In the genomic region with DNA sequence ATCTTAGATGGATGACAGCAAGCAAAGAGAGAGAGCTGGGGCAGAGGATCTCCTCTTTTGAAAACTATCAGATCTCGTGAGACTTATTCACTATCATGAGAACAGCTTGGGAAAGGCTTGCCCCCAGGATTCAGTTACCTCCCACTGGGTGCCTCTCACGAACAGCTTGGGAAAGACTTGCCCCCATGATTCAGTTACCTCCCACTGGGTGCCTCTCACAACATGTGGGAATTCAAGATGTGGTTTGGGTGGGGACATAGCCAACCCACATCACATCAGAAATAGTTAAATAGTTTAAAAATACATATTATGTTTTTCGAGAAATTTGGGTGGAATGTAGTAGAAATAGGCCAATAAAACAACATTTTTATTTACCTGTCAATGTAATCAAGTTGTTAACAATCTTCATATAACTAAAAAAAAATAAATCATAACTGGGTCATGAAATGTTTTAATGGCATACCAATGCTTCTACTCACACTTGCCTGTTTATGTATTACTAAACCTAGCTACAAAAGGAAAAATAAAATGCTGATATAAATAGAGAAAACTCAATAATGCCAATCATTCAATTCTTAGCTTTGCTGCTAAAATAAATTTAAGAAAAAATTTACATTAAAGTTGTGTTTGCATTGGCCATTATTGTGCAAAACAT, we compare ENCODE assay signal across 29 cellular contexts.
A peak's percentile ranks its signal among the peaks of the same experiment; 100 is the strongest.
DNase-seq lines count a peak whose midpoint lies in the region; ATAC-seq and TF ChIP-seq lines count a peak whose summit lies in the region.
"Had no signal": no experiment of that assay in that cellular context is flagged by ENCODE, and none has a peak within 500 bp of the region (broad histone marks: within the 10 kb centered on the region; RNA-seq: fewer than 3 reads in every experiment).

No MANE protein-coding gene starts in this region.

- H3K36me3 ChIP-seq in MG63 (no peaks in the 10 kb centered on the region), smooth muscle cell (ENCODE audit: low read depth) (no peaks in the 10 kb centered on the region)
- H3K36me3 ChIP-seq: cardiac muscle cell, esophagus muscularis mucosa, Peyer's patch, SJCRH30, transverse colon had no signal

- H3F3A ChIP-seq in smooth muscle cell (ENCODE audit: low read depth) = no peaks in the 10 kb centered on the region

- no peak overlapping the region for H3K4me3 ChIP-seq in MG63
- no peak overlapping the region for H3K4me3 ChIP-seq in smooth muscle cell
- H3K4me3 ChIP-seq: cardiac muscle cell, esophagus muscularis mucosa, Peyer's patch, SJCRH30, transverse colon had no signal

- H3K36me3 Mint-ChIP-seq in chondrocyte (ENCODE audit: low read depth) = no peaks in the 10 kb centered on the region
- no peaks in the 10 kb centered on the region for H3K36me3 Mint-ChIP-seq in activated naive CD8-positive, alpha-beta T cell treated with anti-CD3 and anti-CD28 coated beads for 36 hours
- H3K36me3 Mint-ChIP-seq: activated CD8-positive, alpha-beta memory T cell treated with anti-CD3 and anti-CD28 coated beads, Interleukin-2, amount 10 ng/mL, durations not matched to agents 7 days and 5 days; naive thymus-derived CD4-positive, alpha-beta T cell; WTC11 had no signal

- no peaks in the 10 kb centered on the region for H4K20me1 ChIP-seq in smooth muscle cell (ENCODE audit: low read depth)

- WGBS in smooth muscle cell (ENCODE audit: low lambda C conversion rate) = 60% methylated on average over 3 of the region's 3 CpGs

- H3K27me3 Mint-ChIP-seq in chondrocyte (ENCODE audit: low read depth) = no peaks in the 10 kb centered on the region
- peaks cover 3% of the 10 kb centered on the region for H3K27me3 Mint-ChIP-seq in activated naive CD8-positive, alpha-beta T cell treated with anti-CD3 and anti-CD28 coated beads for 36 hours
- H3K27me3 Mint-ChIP-seq: activated CD4-positive, alpha-beta T cell treated with anti-CD3 and anti-CD28 coated beads, Interleukin-2, amount 10 ng/mL, durations not matched to agents 7 days and 5 days; activated CD8-positive, alpha-beta memory T cell treated with anti-CD3 and anti-CD28 coated beads, Interleukin-2, amount 10 ng/mL, durations not matched to agents 7 days and 5 days; effector memory CD8-positive, alpha-beta T cell had no signal

- no peaks in the 10 kb centered on the region for H3K4me1 Mint-ChIP-seq in chondrocyte (ENCODE audit: low read depth)
- H3K4me1 Mint-ChIP-seq in activated naive CD8-positive, alpha-beta T cell treated with anti-CD3 and anti-CD28 coated beads for 36 hours = no peaks in the 10 kb centered on the region
- H3K4me1 Mint-ChIP-seq: activated CD4-positive, alpha-beta T cell treated with anti-CD3 and anti-CD28 coated beads, Interleukin-2, amount 10 ng/mL, durations not matched to agents 7 days and 5 days; activated CD8-positive, alpha-beta memory T cell treated with anti-CD3 and anti-CD28 coated beads, Interleukin-2, amount 10 ng/mL, durations not matched to agents 7 days and 5 days; naive thymus-derived CD4-positive, alpha-beta T cell had no signal

- no peak overlapping the region for H3K9ac ChIP-seq in smooth muscle cell (ENCODE audit: low read depth)

- H2AFZ ChIP-seq in smooth muscle cell (ENCODE audit: low read depth) = peak overlapping the region; percentile 32

- H3K27me3 ChIP-seq in MG63 (no peaks in the 10 kb centered on the region; the same call in 1 of the 2 replicates), smooth muscle cell (ENCODE audit: low read depth) (no peaks in the 10 kb centered on the region)
- H3K27me3 ChIP-seq: cardiac muscle cell, esophagus muscularis mucosa, Peyer's patch, SJCRH30, transverse colon had no signal

- peak; percentile 51 for DNase-seq in GM04503 (ENCODE audit: low read depth)
- DNase-seq in MG63 = peak; percentile 35
- no peak for DNase-seq in chondrocyte (ENCODE audit: low spot score)
- no peak for DNase-seq in smooth muscle cell (lab: John Stamatoyannopoulos, UW; ENCODE audit: unreplicated experiment)
- no peak for DNase-seq in activated naive CD8-positive, alpha-beta T cell treated with anti-CD3 and anti-CD28 coated beads for 36 hours
- DNase-seq in activated T-cell treated with anti-CD3 and anti-CD28 coated beads for 4 hours = no peak
- DNase-seq: activated CD4-positive, alpha-beta T cell treated with anti-CD3 and anti-CD28 coated beads, Interleukin-2, amount 10 ng/mL, durations not matched to agents 7 days and 5 days; activated CD8-positive, alpha-beta memory T cell treated with anti-CD3 and anti-CD28 coated beads, Interleukin-2, amount 10 ng/mL, durations not matched to agents 7 days and 5 days; activated naive CD4-positive, alpha-beta T cell; activated T-cell treated with anti-CD3 and anti-CD28 coated beads, Interleukin-2, amount 50 U/mL, for 72 hours; C1 segment of cervical spinal cord; Caco-2; cortex of kidney; DMS79 treated with DMSO at 0.1 percent for 48 hours; effector memory CD8-positive, alpha-beta T cell; left colon; naive thymus-derived CD4-positive, alpha-beta T cell; NCI-H1417; NCI-H2029 treated with DMSO at 0.1 percent for 48 hours; NCI-H226; occipital lobe; Peyer's patch; SJCRH30; transverse colon had no signal

- H3K27ac ChIP-seq in smooth muscle cell (ENCODE audit: low read depth) = peak overlapping the region; percentile 50
- H3K27ac ChIP-seq: cardiac muscle cell, esophagus muscularis mucosa, HL-60, Peyer's patch, SJCRH30, transverse colon had no signal

- ATAC-seq in esophagus mucosa = no peak
- ATAC-seq: activated CD8-positive, alpha-beta memory T cell treated with anti-CD3 and anti-CD28 coated beads, Interleukin-2, amount 10 ng/mL, durations not matched to agents 7 days and 5 days; activated T-cell treated with anti-CD3 and anti-CD28 coated beads, Interleukin-2, amount 50 U/mL, for 72 hours; effector memory CD8-positive, alpha-beta T cell; left colon; naive thymus-derived CD4-positive, alpha-beta T cell; WTC11 had no signal

- H3K27ac Mint-ChIP-seq in chondrocyte (ENCODE audit: unreplicated experiment) = peak overlapping the region; percentile 45
- no peak overlapping the region for H3K27ac Mint-ChIP-seq in activated naive CD8-positive, alpha-beta T cell treated with anti-CD3 and anti-CD28 coated beads for 36 hours
- H3K27ac Mint-ChIP-seq: activated CD4-positive, alpha-beta T cell treated with anti-CD3 and anti-CD28 coated beads, Interleukin-2, amount 10 ng/mL, durations not matched to agents 7 days and 5 days; activated CD8-positive, alpha-beta memory T cell treated with anti-CD3 and anti-CD28 coated beads, Interleukin-2, amount 10 ng/mL, durations not matched to agents 7 days and 5 days; activated T-cell treated with anti-CD3 and anti-CD28 coated beads, Interleukin-2, amount 50 U/mL, for 72 hours; effector memory CD8-positive, alpha-beta T cell; naive thymus-derived CD4-positive, alpha-beta T cell; WTC11 had no signal

- no peak overlapping the region for H3K4me3 Mint-ChIP-seq in chondrocyte (ENCODE audit: unreplicated experiment)
- H3K4me3 Mint-ChIP-seq in activated naive CD8-positive, alpha-beta T cell treated with anti-CD3 and anti-CD28 coated beads for 36 hours = no peak overlapping the region
- H3K4me3 Mint-ChIP-seq: activated CD4-positive, alpha-beta T cell treated with anti-CD3 and anti-CD28 coated beads, Interleukin-2, amount 10 ng/mL, durations not matched to agents 7 days and 5 days; activated CD8-positive, alpha-beta memory T cell treated with anti-CD3 and anti-CD28 coated beads, Interleukin-2, amount 10 ng/mL, durations not matched to agents 7 days and 5 days; activated T-cell treated with anti-CD3 and anti-CD28 coated beads, Interleukin-2, amount 50 U/mL, for 72 hours; effector memory CD8-positive, alpha-beta T cell; naive thymus-derived CD4-positive, alpha-beta T cell; WTC11 had no signal

- H3K9me3 Mint-ChIP-seq in chondrocyte (ENCODE audit: low read depth) = peaks cover 6% of the 10 kb centered on the region
- H3K9me3 Mint-ChIP-seq in activated naive CD8-positive, alpha-beta T cell treated with anti-CD3 and anti-CD28 coated beads for 36 hours = peaks cover 5% of the 10 kb centered on the region
- H3K9me3 Mint-ChIP-seq: activated CD4-positive, alpha-beta T cell treated with anti-CD3 and anti-CD28 coated beads, Interleukin-2, amount 10 ng/mL, durations not matched to agents 7 days and 5 days had no signal

- no peaks in the 10 kb centered on the region for H3K79me2 ChIP-seq in smooth muscle cell (ENCODE audit: low read depth)

- H3K4me1 ChIP-seq in smooth muscle cell (ENCODE audit: low read depth) = no peaks in the 10 kb centered on the region
- H3K4me1 ChIP-seq: Caco-2, esophagus muscularis mucosa, Peyer's patch, SJCRH30 had no signal

- H3K4me2 ChIP-seq in smooth muscle cell = no peak overlapping the region

- TF ChIP-seq CTCF in chondrocyte (IDR thresholded peaks at IDR 0.05) (no peak), smooth muscle cell (IDR thresholded peaks at IDR 0.05; ENCODE audit: borderline replicate concordance, insufficient read depth, poor library complexity, severe bottlenecking) (no peak)

- H3K9me3 ChIP-seq in MG63 = no peaks in the 10 kb centered on the region
- H3K9me3 ChIP-seq in smooth muscle cell (replicated peaks; ENCODE audit: low read depth) = no peaks in the 10 kb centered on the region
- H3K9me3 ChIP-seq: Caco-2, esophagus muscularis mucosa, Peyer's patch, SJCRH30, transverse colon had no signal

Comparison
In these comparisons a context has a peak if more than half of its experiments do, and no peak if none do; other contexts are left out.
1. DNase-seq: peak in GM04503 (single experiment) and MG63 (single experiment); none in chondrocyte (single experiment), smooth muscle cell (single experiment), activated naive CD8-positive, alpha-beta T cell treated with anti-CD3 and anti-CD28 coated beads for 36 hours (single experiment) and activated T-cell treated with anti-CD3 and anti-CD28 coated beads for 4 hours (single experiment).